15 cellular contexts compared by ENCODE assay signal in genomic region chr7:47356261-47356660, GRCh38.
DNase-seq lines count a peak whose midpoint lies in the region; FAIRE-seq and TF ChIP-seq lines count a peak whose summit lies in the region.
"Had no signal": no experiment of that assay in that cellular context is flagged by ENCODE, and none has a peak within 500 bp of the region (broad histone marks: within the 10 kb centered on the region; RNA-seq: fewer than 3 reads in every experiment).

No MANE protein-coding gene starts in this region.

- no peak; a peak in 1 of 4 replicates for TF ChIP-seq RAD21 in H1 (IDR thresholded peaks at IDR 0.05 in 1 of 2, conservative IDR thresholded peaks at IDR 0.05 in 1 of 2; ENCODE audit: low read depth in 2 of 2, low read length in 2 of 2)

- H3K79me1 ChIP-seq in H1 (ENCODE audit: low read depth, low read length): 0 out of 2 replicates have a peak, but pooled peaks cover 2% of the 10 kb centered on the region

- TF ChIP-seq CTCF in OCI-LY1 (IDR thresholded peaks at IDR 0.05; ENCODE audit: low read length) (peak; percentile 5; the same call in 1 of the 2 replicates), H1 (IDR thresholded peaks at IDR 0.05; ENCODE audit: control extremely low read depth in 1 of 3, insufficient read depth in 1 of 3, low read depth in 1 of 3, low read length in 3 of 3) (peak in 2 of 3 experiments; percentile 17 to 18; a peak in 1 of 4 replicates), progenitor cell of endocrine pancreas (IDR thresholded peaks at IDR 0.05; ENCODE audit: unreplicated experiment) (no peak), OCI-LY7 (conservative IDR thresholded peaks at IDR 0.05; ENCODE audit: low read length) (no peak)

- DNase-seq in H7 (peak; percentile 73), H1 (ENCODE audit: low read depth in 1 of 2, low spot score in 2 of 2) (no peak), progenitor cell of endocrine pancreas (ENCODE audit: low spot score, unreplicated experiment) (no peak), nucleus accumbens (lab: John Stamatoyannopoulos, UW) (no peak), OCI-LY7 (ENCODE audit: low spot score) (no peak), immature natural killer cell (no peak)
- DNase-seq in CD4-positive, alpha-beta memory T cell: no peak
- DNase-seq: CD8-positive, alpha-beta memory T cell; DMS53; GF-D8 had no signal

- BruUV-seq in OCI-LY7 (replicated peaks; lab: Mats Ljungman, UMichigan): no TSS peak

- H2AFZ ChIP-seq in OCI-LY1 (ENCODE audit: low read length): no peak overlapping the region
- no peak overlapping the region for H2AFZ ChIP-seq in H1 (ENCODE audit: low read length)
- no peak overlapping the region for H2AFZ ChIP-seq in OCI-LY7 (ENCODE audit: low read length)

- no peaks in the 10 kb centered on the region for H3F3A ChIP-seq in OCI-LY1 (ENCODE audit: insufficient read depth, low read length)

- H3K9ac ChIP-seq in OCI-LY1 (ENCODE audit: low read length) (no peak overlapping the region), H1 (replicated peaks in 1 of 4; ENCODE audit: extremely low read depth in 1 of 4, low read depth in 3 of 4, low read length in 3 of 4) (no peak overlapping the region; a peak in 1 of 7 replicates)

- no peaks in the 10 kb centered on the region; the same call in 1 of the 2 replicates for H3K23me2 ChIP-seq in H1 (ENCODE audit: low read depth, low read length)

- no peak overlapping the region for H3K27ac ChIP-seq in OCI-LY1 (ENCODE audit: low read depth, low read length, poor library complexity, severe bottlenecking)
- no peak overlapping the region for H3K27ac ChIP-seq in H1 (ENCODE audit: low read depth, low read length)
- H3K27ac ChIP-seq in CD4-positive, alpha-beta memory T cell (ENCODE audit: low read depth, low read length): no peak overlapping the region
- H3K27ac ChIP-seq in OCI-LY7 (ENCODE audit: low read depth, low read length, poor library complexity, severe bottlenecking): no peak overlapping the region
- H3K27ac ChIP-seq: A549 had no signal

- H3K36me3 Mint-ChIP-seq in progenitor cell of endocrine pancreas (ENCODE audit: insufficient read depth) (peaks cover 2% of the 10 kb centered on the region), immature natural killer cell (no peaks in the 10 kb centered on the region)
- no peaks in the 10 kb centered on the region for H3K36me3 Mint-ChIP-seq in CD4-positive, alpha-beta memory T cell
- H3K36me3 Mint-ChIP-seq: CD8-positive, alpha-beta memory T cell had no signal

- no peaks in the 10 kb centered on the region for H3K79me2 ChIP-seq in OCI-LY1 (ENCODE audit: insufficient read depth, low read length)
- no peaks in the 10 kb centered on the region for H3K79me2 ChIP-seq in H1 (ENCODE audit: control insufficient read depth in 1 of 2, insufficient read depth in 2 of 2, low read length in 2 of 2)
- H3K79me2 ChIP-seq in OCI-LY7 (ENCODE audit: insufficient read depth, low read depth, low read length): no peaks in the 10 kb centered on the region

- intact Hi-C loops in CD4-positive, alpha-beta memory T cell (cut with micrococcal nuclease): no loop called here
- intact Hi-C loops in OCI-LY7 (cut with micrococcal nuclease; ENCODE audit: unreplicated experiment): no loop called here

- H3K27ac Mint-ChIP-seq in progenitor cell of endocrine pancreas (peak overlapping the region; percentile 29), immature natural killer cell (no peak overlapping the region)
- H3K27ac Mint-ChIP-seq in CD4-positive, alpha-beta memory T cell: no peak overlapping the region
- H3K27ac Mint-ChIP-seq: CD8-positive, alpha-beta memory T cell had no signal

- H3K27me3 Mint-ChIP-seq in progenitor cell of endocrine pancreas: no peaks in the 10 kb centered on the region
- no peaks in the 10 kb centered on the region for H3K27me3 Mint-ChIP-seq in CD4-positive, alpha-beta memory T cell
- peaks cover 0 to 4% (median 0%) of the 10 kb centered on the region in 3 donors for H3K27me3 Mint-ChIP-seq in immature natural killer cell (ENCODE audit: low read depth in 3 of 3)
- H3K27me3 Mint-ChIP-seq: CD8-positive, alpha-beta memory T cell; IgD-negative memory B cell had no signal

- H3K4ac ChIP-seq in H1 (replicated peaks; ENCODE audit: insufficient read length, low read depth, low read length): no peak overlapping the region

- no peak overlapping the region for H3K23ac ChIP-seq in H1 (ENCODE audit: insufficient read length)

- H3K4me1 ChIP-seq in OCI-LY1 (ENCODE audit: insufficient read depth, low read length, severe bottlenecking) (no peaks in the 10 kb centered on the region), H1 (replicated peaks in 1 of 4; ENCODE audit: control insufficient read depth in 3 of 4, insufficient read depth in 4 of 4, low read length in 3 of 4) (peaks cover 0 to 2% (median under 1%) of the 10 kb centered on the region in 4 experiments; a peak in 4 of 7 replicates), OCI-LY7 (ENCODE audit: insufficient read depth, low read length, poor library complexity, severe bottlenecking) (no peaks in the 10 kb centered on the region)
- no peaks in the 10 kb centered on the region for H3K4me1 ChIP-seq in CD4-positive, alpha-beta memory T cell (ENCODE audit: insufficient read depth, low read length)
- H3K4me1 ChIP-seq: HAP-1 had no signal

- FAIRE-seq in H1 (lab: Jason Lieb, UNC): no peak
- FAIRE-seq: A549 had no signal

- H3K4me2 ChIP-seq in OCI-LY1 (ENCODE audit: low read length): no peak overlapping the region
- no peak overlapping the region for H3K4me2 ChIP-seq in H1 (ENCODE audit: insufficient read depth in 1 of 2, low read depth in 2 of 2, low read length in 2 of 2)
- H3K4me2 ChIP-seq in OCI-LY7 (ENCODE audit: low read length): no peak overlapping the region
- H3K4me2 ChIP-seq: A549 had no signal

- no peak overlapping the region for H3K56ac ChIP-seq in H1 (replicated peaks; ENCODE audit: insufficient read length, low read depth, low read length)

- no peak for TF ChIP-seq EP300 in H1 (IDR thresholded peaks at IDR 0.05; ENCODE audit: borderline replicate concordance in 1 of 2, low read depth in 2 of 2, low read length in 2 of 2)

- H3K36me3 ChIP-seq in H7 (replicated peaks; ENCODE audit: control insufficient read depth, insufficient read depth, low read length): no peaks in the 10 kb centered on the region
- H3K36me3 ChIP-seq in OCI-LY1 (ENCODE audit: insufficient read depth, low read length): peaks cover 64% of the 10 kb centered on the region
- H3K36me3 ChIP-seq in H1 (ENCODE audit: control insufficient read depth in 2 of 4, insufficient read depth in 4 of 4, low read length in 3 of 4): no peaks in the 10 kb centered on the region
- H3K36me3 ChIP-seq in CD4-positive, alpha-beta memory T cell (ENCODE audit: insufficient read depth, low read length): no peaks in the 10 kb centered on the region
- H3K36me3 ChIP-seq in OCI-LY7 (ENCODE audit: insufficient read depth, low read length): no peaks in the 10 kb centered on the region
- H3K36me3 ChIP-seq: HAP-1 had no signal

- no peak overlapping the region for H3K4me3 Mint-ChIP-seq in progenitor cell of endocrine pancreas (ENCODE audit: low read depth)
- no peak overlapping the region for H3K4me3 Mint-ChIP-seq in CD4-positive, alpha-beta memory T cell
- no peak overlapping the region for H3K4me3 Mint-ChIP-seq in immature natural killer cell
- H3K4me3 Mint-ChIP-seq: CD14-positive monocyte; CD8-positive, alpha-beta memory T cell; IgD-negative memory B cell had no signal

- peak overlapping the region; percentile 32 for H3K18ac ChIP-seq in H1 (ENCODE audit: extremely low read depth, low read length)

- 82% methylated on average over 5 of the region's 5 CpGs; no CpG with 5 or more reads in 1 of the 2 experiments for WGBS in H1 (ENCODE audit: extremely low coverage in 1 of 2, insufficient coverage in 1 of 2, insufficient read length in 1 of 2, insufficient replicate concordance in 2 of 2, low coverage in 1 of 2, low lambda C conversion rate in 2 of 2, missing lambda C conversion rate in 1 of 2), 2 experiments

- H3K4me1 Mint-ChIP-seq in progenitor cell of endocrine pancreas (ENCODE audit: low read depth): peaks cover 31% of the 10 kb centered on the region
- H3K4me1 Mint-ChIP-seq in CD4-positive, alpha-beta memory T cell: no peaks in the 10 kb centered on the region
- H3K4me1 Mint-ChIP-seq in immature natural killer cell: no peaks in the 10 kb centered on the region
- H3K4me1 Mint-ChIP-seq: CD14-positive monocyte had no signal

- TF ChIP-seq POLR2A in H1 (IDR thresholded peaks at IDR 0.05; ENCODE audit: control extremely low read depth in 1 of 2, low read depth in 2 of 2, low read length in 2 of 2): no peak

- H3K4me3 ChIP-seq in H7 (ENCODE audit: insufficient read depth, low read depth, low read length) (no peak overlapping the region), OCI-LY1 (ENCODE audit: low read depth, low read length, poor library complexity, severe bottlenecking) (no peak overlapping the region), H1 (ENCODE audit: extremely low read depth in 1 of 4, insufficient read depth in 2 of 4, low read depth in 3 of 4, low read length in 4 of 4) (no peak overlapping the region), OCI-LY7 (ENCODE audit: low read depth, low read length, poor library complexity, severe bottlenecking) (no peak overlapping the region)
- H3K4me3 ChIP-seq in CD4-positive, alpha-beta memory T cell (ENCODE audit: low read length in 2 of 2): no peak overlapping the region
- H3K4me3 ChIP-seq: A549, HAP-1 had no signal

- H2BK12ac ChIP-seq in H1 (ENCODE audit: low read depth, low read length): no peak overlapping the region

- H4K8ac ChIP-seq in H1 (ENCODE audit: extremely low read depth, insufficient read depth, low read length): no peak overlapping the region

- H4K20me1 ChIP-seq in OCI-LY1 (ENCODE audit: insufficient read depth, low read length) (no peaks in the 10 kb centered on the region), H1 (replicated peaks in 1 of 2; ENCODE audit: control insufficient read depth in 1 of 2, insufficient read depth in 2 of 2, low read length in 2 of 2) (peaks cover 2 to 7% of the 10 kb centered on the region in 2 experiments), OCI-LY7 (ENCODE audit: insufficient read depth, low read length) (no peaks in the 10 kb centered on the region; the same call in 1 of the 2 replicates)

- H3K9me3 ChIP-seq in OCI-LY1 (ENCODE audit: low read length) (no peaks in the 10 kb centered on the region), H1 (ENCODE audit: insufficient read depth in 2 of 2, low read depth in 1 of 2, low read length in 1 of 2) (no peaks in the 10 kb centered on the region), OCI-LY7 (ENCODE audit: low read length) (no peaks in the 10 kb centered on the region)
- no peaks in the 10 kb centered on the region for H3K9me3 ChIP-seq in CD4-positive, alpha-beta memory T cell (ENCODE audit: control insufficient read depth in 1 of 2, low read length in 2 of 2)
- H3K9me3 ChIP-seq: A549, HAP-1 had no signal

- H2BK20ac ChIP-seq in H1 (ENCODE audit: low read length): no peak overlapping the region

- H2BK5ac ChIP-seq in H1 (ENCODE audit: low read depth, low read length): no peak overlapping the region

- H2BK15ac ChIP-seq in H1 (ENCODE audit: low read length): no peak overlapping the region

- H3K9me2 ChIP-seq in OCI-LY1 (ENCODE audit: low read depth, low read length) (no peaks in the 10 kb centered on the region), OCI-LY7 (ENCODE audit: insufficient read depth, low read length) (no peaks in the 10 kb centered on the region)

- H3K27me3 ChIP-seq in H7 (ENCODE audit: control insufficient read depth, insufficient read depth, low read length): no peaks in the 10 kb centered on the region
- no peaks in the 10 kb centered on the region for H3K27me3 ChIP-seq in OCI-LY1 (ENCODE audit: insufficient read depth, low read length)
- no peaks in the 10 kb centered on the region for H3K27me3 ChIP-seq in H1 (replicated peaks in 1 of 4; ENCODE audit: control insufficient read depth in 3 of 4, extremely low read depth in 1 of 4, insufficient read depth in 3 of 4, low read length in 3 of 4)
- H3K27me3 ChIP-seq in CD4-positive, alpha-beta memory T cell (ENCODE audit: insufficient read depth, low read length): no peaks in the 10 kb centered on the region

- no peak overlapping the region for H2BK120ac ChIP-seq in H1 (replicated peaks; ENCODE audit: low read depth, low read length)

- POLR2A ChIA-PET in H1 (lab: Charles Lee; ENCODE audit: partially characterized antibody) (no interaction called here), OCI-LY7 (lab: Charles Lee) (interaction anchor here (0.5 to 1.4 kb wide), 2 partner anchors 12 to 50 kb away, joined by 4 read pairs; no protein-coding TSS in a partner anchor)
- POLR2A ChIA-PET in CD4-positive, alpha-beta memory T cell (lab: Charles Lee; ENCODE audit: partially characterized antibody): no interaction called here

- H3K14ac ChIP-seq in H1 (ENCODE audit: insufficient read length): no peak overlapping the region

- CTCF ChIA-PET in H1 (lab: Charles Lee; ENCODE audit: partially characterized antibody) (interaction anchor here (0.8 to 4.0 kb wide), 11 partner anchors 9 to 264 kb away, joined by 3 to 15 read pairs (median 4); no protein-coding TSS in a partner anchor), OCI-LY7 (lab: Charles Lee; ENCODE audit: unreplicated experiment) (no interaction called here)
- CTCF ChIA-PET in CD4-positive, alpha-beta memory T cell (lab: Charles Lee; ENCODE audit: partially characterized antibody): no interaction called here

- no peak overlapping the region for H2AK5ac ChIP-seq in H1 (ENCODE audit: low read depth, low read length)

- H4K91ac ChIP-seq in H1 (replicated peaks; ENCODE audit: insufficient read length, low read length): no peak overlapping the region

- H4K5ac ChIP-seq in H1 (ENCODE audit: insufficient read length, low read depth, low read length): no peak overlapping the region

- H3K9me3 Mint-ChIP-seq in progenitor cell of endocrine pancreas (ENCODE audit: low read depth) (no peaks in the 10 kb centered on the region), immature natural killer cell (no peaks in the 10 kb centered on the region)
- peaks cover 0 to 2% (median 0%) of the 10 kb centered on the region in 8 donors for H3K9me3 Mint-ChIP-seq in CD4-positive, alpha-beta memory T cell
- H3K9me3 Mint-ChIP-seq: CD14-positive monocyte, IgD-negative memory B cell had no signal

Comparison
In these comparisons a context has a peak if more than half of its experiments do, and no peak if none do; other contexts are left out.
1. CTCF ChIP-seq: peak in OCI-LY1 (single experiment) and H1 (2 of 3); none in progenitor cell of endocrine pancreas (single experiment) and OCI-LY7 (single experiment).